Comparison of ENCODE assay signal across 8 cellular contexts in genomic region chr3:183098538-183099025, GRCh38. TPM values are rescaled to one million over a fixed set of nuclear protein-coding genes. Genes with fewer than 3 reads are reported as not detected.
A peak's percentile ranks its signal among the peaks of the same experiment; 100 is the strongest.
DNase-seq lines count a peak whose midpoint lies in the region.

No MANE protein-coding gene starts in this region.

- peak overlapping the region; percentile 68 for H3K4me3 ChIP-seq in mucosa of stomach (ENCODE audit: low read length)

- H3K9me3 Mint-ChIP-seq in IgD-negative memory B cell = no peaks in the 10 kb centered on the region

- no peaks in the 10 kb centered on the region for H3K36me3 ChIP-seq in mucosa of stomach (ENCODE audit: control insufficient read depth, insufficient read depth, low read length)

- H3K4me1 ChIP-seq in mucosa of stomach (ENCODE audit: control insufficient read depth, insufficient read depth, low read length) = peaks cover 17% of the 10 kb centered on the region

- H3K9ac ChIP-seq in mucosa of stomach (ENCODE audit: low read length) = peak overlapping the region; percentile 87

- no peaks in the 10 kb centered on the region for H3K27me3 ChIP-seq in mucosa of stomach (ENCODE audit: control insufficient read depth, insufficient read depth, low read length)

- H3K9me3 ChIP-seq in mucosa of stomach (ENCODE audit: control insufficient read depth, low read length) = no peaks in the 10 kb centered on the region

- peaks cover 1% of the 10 kb centered on the region for H3K36me3 Mint-ChIP-seq in IgD-negative memory B cell

- no peaks in the 10 kb centered on the region for H3K27me3 Mint-ChIP-seq in IgD-negative memory B cell

- H3K27ac Mint-ChIP-seq in IgD-negative memory B cell = peak overlapping the region; percentile 76 to 98 (median 96)

- peak; percentile 34 for DNase-seq in NCI-H2227 (lab: John Stamatoyannopoulos, UW; ENCODE audit: unreplicated experiment)
- DNase-seq in NCI-H2227 treated with DMSO at 0.1 percent for 48 hours (lab: John Stamatoyannopoulos, UW) = no peak
- peak in 8 of 61 donors; percentile 35 to 58 (median 54) for DNase-seq in caudate nucleus (lab: John Stamatoyannopoulos, UW)
- no peak for DNase-seq in NCI-H2029 treated with DMSO at 0.1 percent for 48 hours (lab: John Stamatoyannopoulos, UW)
- no peak for DNase-seq in T-helper 9 cell
- no peak for DNase-seq in NCI-H1417 (lab: John Stamatoyannopoulos, UW)

- peak overlapping the region; percentile 97 to 98 (median 97) for H3K4me3 Mint-ChIP-seq in IgD-negative memory B cell

- peaks cover 11 to 34% (median 27%) of the 10 kb centered on the region in 3 donors for H3K4me1 Mint-ChIP-seq in IgD-negative memory B cell

- peak overlapping the region; percentile 95 for H3K27ac ChIP-seq in caudate nucleus (ENCODE audit: low read depth, low read length)

RNA-seq across cellular contexts. Expression of gene MCCC1, which starts 0.7 kb away (rescaled TPM):
- 32.4 TPM for polyA plus RNA-seq in IgD-negative memory B cell
